In genomic region chr2:225055714-225056113, GRCh38 we compare ENCODE assay signal across 16 cellular contexts.
"Had no signal": no experiment of that assay in that cellular context is flagged by ENCODE, and none has a peak within 500 bp of the region (broad histone marks: within the 10 kb centered on the region; RNA-seq: fewer than 3 reads in every experiment).

No MANE protein-coding gene starts in this region.

- H3K9me3 ChIP-seq: esophagus squamous epithelium, ovary, psoas muscle, tibial nerve had no signal

- H3K4me3 ChIP-seq: esophagus squamous epithelium, heart right ventricle, ovary, psoas muscle, tibial nerve had no signal

- H3K27me3 ChIP-seq: esophagus squamous epithelium, heart right ventricle, ovary, tibial nerve had no signal

- H3K4me1 ChIP-seq: psoas muscle, tibial nerve had no signal

- H3K27me3 Mint-ChIP-seq: activated naive CD4-positive, alpha-beta T cell treated with anti-CD3 and anti-CD28 coated beads, Interleukin-2, amount 10 ng/mL, durations not matched to agents 7 days and 5 days had no signal

- H3K36me3 ChIP-seq: esophagus squamous epithelium, heart right ventricle, ovary, tibial nerve, WERI-Rb-1 had no signal

- DNase-seq: activated CD4-positive, alpha-beta T cell treated with anti-CD3 and anti-CD28 coated beads for 1 hour; activated effector memory CD4-positive, alpha-beta T cell treated with Interleukin-2 at 50 U/mL for 16 hours; activated naive CD4-positive, alpha-beta T cell treated with anti-CD3 and anti-CD28 coated beads, Interleukin-2, amount 10 ng/mL, durations not matched to agents 7 days and 5 days; dermis blood vessel endothelial cell; effector memory CD4-positive, alpha-beta T cell; esophagus squamous epithelium; heart right ventricle; kidney glomerular epithelial cell; left ventricle myocardium superior; ovary; psoas muscle; right cardiac atrium; stimulated activated naive CD8-positive, alpha-beta T cell treated with anti-CD3 and anti-CD28 coated beads, Interleukin-15, Interleukin-2, amounts not matched to agents 100 U/mL and 50 U/mL, for 24 hours; substantia nigra; WERI-Rb-1 had no signal

- H3K4me3 Mint-ChIP-seq: activated naive CD4-positive, alpha-beta T cell treated with anti-CD3 and anti-CD28 coated beads, Interleukin-2, amount 10 ng/mL, durations not matched to agents 7 days and 5 days had no signal

- ATAC-seq: heart right ventricle; left ventricle myocardium superior; psoas muscle; right cardiac atrium; stimulated activated naive CD8-positive, alpha-beta T cell treated with anti-CD3 and anti-CD28 coated beads, Interleukin-15, Interleukin-2, amounts not matched to agents 100 U/mL and 50 U/mL, for 24 hours had no signal

- H3K27ac ChIP-seq: esophagus squamous epithelium, heart right ventricle, ovary, psoas muscle, tibial nerve, WERI-Rb-1 had no signal
